Comparison of ENCODE assay signal across 25 cellular contexts in genomic region chr20:35571566-35571965, GRCh38. TPM values are rescaled to one million over a fixed set of nuclear protein-coding genes. Genes with fewer than 3 reads are reported as not detected.
"Had no signal": no experiment of that assay in that cellular context is flagged by ENCODE, and none has a peak within 500 bp of the region (broad histone marks: within the 10 kb centered on the region; RNA-seq: fewer than 3 reads in every experiment).

No MANE protein-coding gene starts in this region.

- H3K9me3 ChIP-seq: SJSA1 had no signal

- H3K27me3 ChIP-seq: SJSA1 had no signal

- DNase-seq: activated CD4-positive, alpha-beta T cell treated with anti-CD3 and anti-CD28 coated beads for 48 hours; activated CD4-positive, alpha-beta T cell treated with anti-CD3 and anti-CD28 coated beads, Interleukin-2, amount 50 U/mL, for 48 hours; activated CD4-positive, CD25-positive, alpha-beta regulatory T cell treated with anti-CD3 and anti-CD28 coated beads, Interleukin-2, amount 50 U/mL, for 72 hours; activated CD8-positive, alpha-beta memory T cell treated with anti-CD3 and anti-CD28 coated beads, Interleukin-2, amount 10 ng/mL, durations not matched to agents 7 days and 5 days; activated gamma-delta T cell; activated naive CD4-positive, alpha-beta T cell treated with anti-CD3 and anti-CD28 coated beads for 36 hours; activated T-cell treated with anti-CD3 and anti-CD28 coated beads, Interleukin-2, amount 50 U/mL, for 24 hours; amygdala; KG1; MG63; MV-4-11; NCI-H1092 treated with DMSO at 0.1 percent for 48 hours; NCI-H1417 treated with DMSO at 0.1 percent for 48 hours; NCI-H187; NCI-H2081; NCI-H526; NCI-H82; SHP77; SW 1271; T-helper 9 cell had no signal

- H3K36me3 ChIP-seq: MG63, SJSA1 had no signal

- H3K4me3 ChIP-seq: MG63, SJSA1 had no signal

- ATAC-seq: activated CD8-positive, alpha-beta memory T cell treated with anti-CD3 and anti-CD28 coated beads, Interleukin-2, amount 10 ng/mL, durations not matched to agents 7 days and 5 days; SK-N-SH treated with all-trans-retinoic acid at 6 μM for 48 hours; WTC11 had no signal

- H3K27ac ChIP-seq: SJSA1 had no signal

- H3K4me1 ChIP-seq: SJSA1 had no signal

RNA-seq across cellular contexts. Expression of gene C20orf173, which starts 42.1 kb away (rescaled TPM):
- total RNA-seq: activated CD8-positive, alpha-beta memory T cell treated with anti-CD3 and anti-CD28 coated beads, Interleukin-2, amount 10 ng/mL, durations not matched to agents 7 days and 5 days; activated naive CD4-positive, alpha-beta T cell treated with anti-CD3 and anti-CD28 coated beads for 36 hours; astrocyte; NCI-H460; SJSA1; WTC11 had no signal
